ENCODE assay signal across 23 cellular contexts in the genomic region with DNA sequence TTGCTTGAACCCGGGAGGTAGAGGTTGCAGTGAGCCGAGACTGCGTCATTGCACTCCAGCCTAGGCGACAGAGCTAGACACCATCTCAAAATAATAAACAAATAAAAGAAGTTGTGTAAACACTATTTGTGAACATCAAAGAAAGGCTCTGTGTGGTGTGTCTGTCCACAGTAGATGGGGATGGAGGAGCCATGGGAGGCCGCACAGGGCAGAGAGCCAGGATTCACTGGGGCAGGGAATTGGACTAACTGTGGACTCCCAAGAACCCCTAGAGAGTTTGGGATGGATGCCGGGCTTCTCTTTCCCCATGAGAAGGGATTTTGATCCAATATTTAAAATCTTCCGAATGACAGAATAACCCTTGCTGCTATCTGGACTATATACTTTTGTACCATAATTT. TPM values are rescaled to one million over a fixed set of nuclear protein-coding genes. Genes with fewer than 3 reads are reported as not detected.
"Had no signal": no experiment of that assay in that cellular context is flagged by ENCODE, and none has a peak within 500 bp of the region (broad histone marks: within the 10 kb centered on the region; RNA-seq: fewer than 3 reads in every experiment).

No MANE protein-coding gene starts in this region.

- H3K4me3 Mint-ChIP-seq: IgD-negative memory B cell had no signal

- H3K27ac ChIP-seq: SJCRH30 had no signal

- H3K27me3 Mint-ChIP-seq: IgD-negative memory B cell had no signal

- DNase-seq: NCI-H1048, NCI-H1105, NCI-H1417, NCI-H1436 treated with DMSO at 0.1 percent for 48 hours, NCI-H1694, NCI-H187 treated with DMSO at 0.1 percent for 48 hours, NCI-H2029 treated with DMSO at 0.1 percent for 48 hours, NCI-H2107, NCI-H2227 treated with DMSO at 0.1 percent for 48 hours, NCI-H510A, NCI-H524 treated with DMSO at 0.1 percent for 48 hours, NCI-H69, NCI-H774, RPMI8226, SHP77 treated with DMSO at 0.1 percent for 48 hours, SJCRH30, T-helper 1 cell had no signal

- H3K4me3 ChIP-seq: K562, SJCRH30 had no signal

- H3K4me1 ChIP-seq: SJCRH30 had no signal

- FAIRE-seq: K562, RCC 7860 had no signal

- H3K36me3 ChIP-seq: SJCRH30 had no signal

- H3K27ac Mint-ChIP-seq: IgD-negative memory B cell had no signal

- H3K9me3 Mint-ChIP-seq: IgD-negative memory B cell had no signal

RNA-seq across cellular contexts. Expression of a gene that starts 42.8 kb away (rescaled TPM):
- total RNA-seq: HT1080, K562, LHCN-M2, MCF 10A, SJCRH30 had no signal
